Comparison of ENCODE assay signal across 11 cellular contexts in the genomic region with DNA sequence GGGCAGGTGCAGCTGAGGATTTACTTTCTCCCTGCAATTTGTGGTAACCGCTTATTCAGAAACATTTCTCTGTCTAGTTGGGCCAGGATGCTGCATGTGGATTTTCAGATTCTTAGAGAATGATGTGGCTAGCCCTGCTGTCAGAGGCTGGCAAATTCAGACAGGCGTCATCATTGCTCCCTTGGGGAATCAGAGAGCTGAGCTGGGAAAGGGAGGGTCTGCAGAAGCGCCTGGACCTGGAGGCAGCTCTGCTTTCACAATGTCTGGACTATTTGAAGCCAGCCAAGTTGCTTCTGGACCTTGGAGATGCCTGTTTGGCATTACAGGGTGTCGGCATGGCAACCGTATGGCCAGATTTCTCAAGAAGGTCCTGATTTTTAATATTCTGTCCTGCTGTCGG. TPM values are rescaled to one million over a fixed set of nuclear protein-coding genes. Genes with fewer than 3 reads are reported as not detected.
A peak's percentile ranks its signal among the peaks of the same experiment; 100 is the strongest.
DNase-seq lines count a peak whose midpoint lies in the region; TF ChIP-seq lines count a peak whose summit lies in the region.
"Had no signal": no experiment of that assay in that cellular context is flagged by ENCODE, and none has a peak within 500 bp of the region (broad histone marks: within the 10 kb centered on the region; RNA-seq: fewer than 3 reads in every experiment).

No MANE protein-coding gene starts in this region.

- H3K27ac ChIP-seq in OCI-LY3 (ENCODE audit: low read length): no peak overlapping the region

- H3K9me3 Mint-ChIP-seq in type B pancreatic cell (no peaks in the 10 kb centered on the region), immature natural killer cell (peaks cover 0 to 2% (median 0%) of the 10 kb centered on the region in 6 donors)
- H3K9me3 Mint-ChIP-seq: activated CD4-positive, alpha-beta memory T cell treated with anti-CD3 and anti-CD28 coated beads for 36 hours; natural killer cell treated with Interleukin-12 subunit alpha and Interleukin-12 subunit beta and Interleukin-15 and Interleukin-18, amount 100 ng/mL, for 72 hours had no signal

- H3K4me2 ChIP-seq in OCI-LY3 (ENCODE audit: low read length): peak overlapping the region; percentile 86

- no peaks in the 10 kb centered on the region for H4K20me1 ChIP-seq in OCI-LY3 (ENCODE audit: insufficient read depth, low read length)

- H3K4me3 Mint-ChIP-seq in type B pancreatic cell (no peak overlapping the region), immature natural killer cell (no peak overlapping the region)
- H3K4me3 Mint-ChIP-seq: activated CD4-positive, alpha-beta memory T cell treated with anti-CD3 and anti-CD28 coated beads for 36 hours; natural killer cell treated with Interleukin-12 subunit alpha and Interleukin-12 subunit beta and Interleukin-15 and Interleukin-18, amount 100 ng/mL, for 72 hours had no signal

- no peaks in the 10 kb centered on the region for H3K9me3 ChIP-seq in OCI-LY3 (ENCODE audit: insufficient read depth, low read length)

- peaks cover 8% of the 10 kb centered on the region for H3K4me1 Mint-ChIP-seq in type B pancreatic cell (ENCODE audit: unreplicated experiment)
- H3K4me1 Mint-ChIP-seq in immature natural killer cell: peaks cover 0 to 3% of the 10 kb centered on the region in 2 donors

- no peak for TF ChIP-seq CTCF in OCI-LY3 (IDR thresholded peaks at IDR 0.05; ENCODE audit: low read depth, low read length)
- TF ChIP-seq CTCF in type B pancreatic cell (conservative IDR thresholded peaks at IDR 0.05): no peak

- peaks cover 18% of the 10 kb centered on the region for H3K27me3 ChIP-seq in OCI-LY3 (ENCODE audit: low read depth, low read length)

- H3K79me2 ChIP-seq in OCI-LY3 (ENCODE audit: low read length): no peaks in the 10 kb centered on the region

- H2AFZ ChIP-seq in OCI-LY3 (ENCODE audit: low read depth, low read length): peak overlapping the region; percentile 65; the same call in 1 of the 2 replicates

- H3K27me3 Mint-ChIP-seq in type B pancreatic cell: peaks cover 38% of the 10 kb centered on the region
- H3K27me3 Mint-ChIP-seq in immature natural killer cell (ENCODE audit: low read depth in 3 of 3): peaks cover 7 to 27% (median 8%) of the 10 kb centered on the region in 3 donors

- peak; percentile 94 for DNase-seq in GM03348 (ENCODE audit: low spot score)
- peak; percentile 100 for DNase-seq in fibroblast of peridontal ligament (ENCODE audit: extremely low read depth)
- DNase-seq in retina: peak; percentile 39
- no peak for DNase-seq in DMS153 treated with DMSO at 0.1 percent for 48 hours (lab: John Stamatoyannopoulos, UW; ENCODE audit: unreplicated experiment)
- no peak for DNase-seq in type B pancreatic cell (ENCODE audit: extremely low spot score, unreplicated experiment)
- DNase-seq in NCI-H2029 (lab: John Stamatoyannopoulos, UW): no peak
- no peak for DNase-seq in immature natural killer cell
- DNase-seq: activated CD4-positive, alpha-beta memory T cell treated with anti-CD3 and anti-CD28 coated beads for 36 hours; NCI-H146 had no signal

- H3K36me3 ChIP-seq in OCI-LY3 (replicated peaks; ENCODE audit: low read depth, low read length): no peaks in the 10 kb centered on the region

- H3K9ac ChIP-seq in OCI-LY3 (ENCODE audit: low read length): peak overlapping the region; percentile 35; the same call in 1 of the 2 replicates

- H3K4me3 ChIP-seq in OCI-LY3 (ENCODE audit: low read length): peak overlapping the region; percentile 74

- H3K27ac Mint-ChIP-seq in type B pancreatic cell: no peak overlapping the region
- H3K27ac Mint-ChIP-seq in immature natural killer cell: no peak overlapping the region
- H3K27ac Mint-ChIP-seq: activated CD4-positive, alpha-beta memory T cell treated with anti-CD3 and anti-CD28 coated beads for 36 hours; natural killer cell treated with Interleukin-12 subunit alpha and Interleukin-12 subunit beta and Interleukin-15 and Interleukin-18, amount 100 ng/mL, for 72 hours had no signal

- H3K4me1 ChIP-seq in OCI-LY3 (ENCODE audit: low read length): peaks cover 19% of the 10 kb centered on the region

- H3K36me3 Mint-ChIP-seq in type B pancreatic cell: no peaks in the 10 kb centered on the region
- H3K36me3 Mint-ChIP-seq in immature natural killer cell: peaks cover 0 to 4% (median 0%) of the 10 kb centered on the region in 3 donors
- H3K36me3 Mint-ChIP-seq: activated CD4-positive, alpha-beta memory T cell treated with anti-CD3 and anti-CD28 coated beads for 36 hours; natural killer cell treated with Interleukin-12 subunit alpha and Interleukin-12 subunit beta and Interleukin-15 and Interleukin-18, amount 100 ng/mL, for 72 hours had no signal

RNA-seq across cellular contexts. Expression of a gene that starts 3.4 kb away (rescaled TPM):
- 2.9 and 12.4 TPM in 2 replicates for total RNA-seq in type B pancreatic cell (ENCODE audit: low replicate concordance)
- polyA plus RNA-seq in immature natural killer cell: not detected
- total RNA-seq: activated CD4-positive, alpha-beta memory T cell treated with anti-CD3 and anti-CD28 coated beads for 36 hours had no signal

Comparison
In these comparisons a context has a peak if more than half of its experiments do, and no peak if none do; other contexts are left out.
1. DNase-seq: peak in GM03348 (single experiment), fibroblast of peridontal ligament (single experiment) and retina (single experiment); none in DMS153 treated with DMSO at 0.1 percent for 48 hours (single experiment), type B pancreatic cell (single experiment), NCI-H2029 (single experiment) and immature natural killer cell (0 of 3).